Comparison of ENCODE assay signal across 8 cellular contexts in genomic region chr6:13762648-13763441, GRCh38. TPM values are rescaled to one million over a fixed set of nuclear protein-coding genes. Genes with fewer than 3 reads are reported as not detected.
A peak's percentile ranks its signal among the peaks of the same experiment; 100 is the strongest.
DNase-seq lines count a peak whose midpoint lies in the region; ATAC-seq and TF ChIP-seq lines count a peak whose summit lies in the region.

No MANE protein-coding gene starts in this region.

- H3K36me3 Mint-ChIP-seq in activated CD8-positive, alpha-beta T cell treated with anti-CD3 and anti-CD28 coated beads, Interleukin-2, amount 10 ng/mL, durations not matched to agents 7 days and 5 days (ENCODE audit: low read depth) = peaks cover 5% of the 10 kb centered on the region

- H3K27me3 Mint-ChIP-seq in activated CD8-positive, alpha-beta T cell treated with anti-CD3 and anti-CD28 coated beads, Interleukin-2, amount 10 ng/mL, durations not matched to agents 7 days and 5 days (ENCODE audit: low read depth) = no peaks in the 10 kb centered on the region

- 19 to 24% methylated on average over 5 to 6 of the region's 6 CpGs for WGBS in gastroesophageal sphincter (ENCODE audit: low coverage in 1 of 2), 2 donors

- intact Hi-C loops in Right ventricle myocardium inferior (cut with DNase I) = loop anchor here (5.0 kb wide), 1 partner anchor 146 kb away; the partner anchor contains the start of gene NOL7

- H3K4me1 ChIP-seq in cardiac muscle cell (ENCODE audit: low read depth) = peaks cover 14% of the 10 kb centered on the region
- peaks cover 20 to 48% (median 21%) of the 10 kb centered on the region in 3 donors for H3K4me1 ChIP-seq in gastroesophageal sphincter

- CTCF ChIA-PET in activated CD8-positive, alpha-beta T cell treated with anti-CD3 and anti-CD28 coated beads, Interleukin-2, amount 10 ng/mL, durations not matched to agents 7 days and 5 days (lab: Charles Lee) = interaction anchor here (0.6 to 2.1 kb wide), 5 partner anchors 34 to 277 kb away, joined by 3 to 7 read pairs (median 4); partner anchors contain the start of genes NOL7 and SIRT5

- DNase-seq in cardiac muscle cell (ENCODE audit: low read depth in 1 of 2, low spot score in 1 of 2) (peak in 1 of 2 donors; percentile 95), Right ventricle myocardium inferior (ENCODE audit: missing footprints) (no peak)
- peak; percentile 65 for DNase-seq in activated CD8-positive, alpha-beta T cell treated with anti-CD3 and anti-CD28 coated beads, Interleukin-2, amount 10 ng/mL, durations not matched to agents 7 days and 5 days
- DNase-seq in stimulated activated naive CD8-positive, alpha-beta T cell treated with anti-CD3 and anti-CD28 coated beads, Interleukin-15, Interleukin-2, amounts not matched to agents 100 U/mL and 50 U/mL, for 24 hours = peak; percentile 26

- H3K27ac Mint-ChIP-seq in activated CD8-positive, alpha-beta T cell treated with anti-CD3 and anti-CD28 coated beads, Interleukin-2, amount 10 ng/mL, durations not matched to agents 7 days and 5 days = peak overlapping the region; percentile 75

- H3K4me1 Mint-ChIP-seq in activated CD8-positive, alpha-beta T cell treated with anti-CD3 and anti-CD28 coated beads, Interleukin-2, amount 10 ng/mL, durations not matched to agents 7 days and 5 days (ENCODE audit: low read depth) = peaks cover 56% of the 10 kb centered on the region

- H3K9me3 Mint-ChIP-seq in activated CD8-positive, alpha-beta T cell treated with anti-CD3 and anti-CD28 coated beads, Interleukin-2, amount 10 ng/mL, durations not matched to agents 7 days and 5 days (ENCODE audit: insufficient read depth) = no peaks in the 10 kb centered on the region

- H3K36me3 ChIP-seq in cardiac muscle cell = no peaks in the 10 kb centered on the region
- H3K36me3 ChIP-seq in gastroesophageal sphincter = no peaks in the 10 kb centered on the region

- no peaks in the 10 kb centered on the region for H3K9me3 ChIP-seq in cardiac muscle cell (ENCODE audit: low read depth)
- H3K9me3 ChIP-seq in gastroesophageal sphincter = no peaks in the 10 kb centered on the region

- H3K4me3 Mint-ChIP-seq in activated CD8-positive, alpha-beta T cell treated with anti-CD3 and anti-CD28 coated beads, Interleukin-2, amount 10 ng/mL, durations not matched to agents 7 days and 5 days = peak overlapping the region; percentile 68

- TF ChIP-seq POLR2A in gastroesophageal sphincter (IDR thresholded peaks at IDR 0.05) = no peak

- H3K4me3 ChIP-seq in cardiac muscle cell (no peak overlapping the region), gastroesophageal sphincter (no peak overlapping the region)

- peak overlapping the region; percentile 52 for H3K27ac ChIP-seq in cardiac muscle cell
- H3K27ac ChIP-seq in gastroesophageal sphincter = peak overlapping the region; percentile 55 to 82 (median 64)

- H3K27me3 ChIP-seq in cardiac muscle cell = no peaks in the 10 kb centered on the region
- no peaks in the 10 kb centered on the region for H3K27me3 ChIP-seq in gastroesophageal sphincter

- ATAC-seq in Right ventricle myocardium inferior = no peak
- peak; percentile 76 for ATAC-seq in activated CD8-positive, alpha-beta T cell treated with anti-CD3 and anti-CD28 coated beads, Interleukin-2, amount 10 ng/mL, durations not matched to agents 7 days and 5 days
- ATAC-seq in gastroesophageal sphincter = peak; percentile 86
- peak; percentile 55 for ATAC-seq in stimulated activated naive CD8-positive, alpha-beta T cell treated with anti-CD3 and anti-CD28 coated beads, Interleukin-15, Interleukin-2, amounts not matched to agents 100 U/mL and 50 U/mL, for 24 hours
- ATAC-seq in HG03442 (IDR thresholded peaks at IDR 0.05; ENCODE audit: unreplicated experiment) = no peak
- no peak for ATAC-seq in GM19397 (IDR thresholded peaks at IDR 0.05; ENCODE audit: unreplicated experiment)
- ATAC-seq in GM18858 (IDR thresholded peaks at IDR 0.05; ENCODE audit: unreplicated experiment) = no peak

- no peak for TF ChIP-seq CTCF in cardiac muscle cell (IDR thresholded peaks at IDR 0.05; ENCODE audit: low read depth, low read length)
- TF ChIP-seq CTCF in gastroesophageal sphincter (IDR thresholded peaks at IDR 0.05) = no peak

- no peak for TF ChIP-seq EP300 in gastroesophageal sphincter (IDR thresholded peaks at IDR 0.05)

- POLR2A ChIA-PET in activated CD8-positive, alpha-beta T cell treated with anti-CD3 and anti-CD28 coated beads, Interleukin-2, amount 10 ng/mL, durations not matched to agents 7 days and 5 days (lab: Charles Lee) = interaction anchor here (0.8 to 2.4 kb wide), 3 partner anchors 51 to 147 kb away, joined by 6 to 9 read pairs (median 6); partner anchors contain the start of genes NOL7 and RANBP9

RNA-seq across cellular contexts. Expression of gene RANBP9, which starts 51.2 kb away (rescaled TPM):
- total RNA-seq in cardiac muscle cell = 32.3 and 35.2 TPM in 2 replicates
- 42.4 and 55.4 TPM in 2 replicates for polyA plus RNA-seq in cardiac muscle cell
- total RNA-seq in Right ventricle myocardium inferior = 32.3 TPM
- total RNA-seq in activated CD8-positive, alpha-beta T cell treated with anti-CD3 and anti-CD28 coated beads, Interleukin-2, amount 10 ng/mL, durations not matched to agents 7 days and 5 days = 10 to 100 TPM; 50.0 to 53.4 TPM
- 10 to 100 TPM; 39.1 to 59.9 (median 52.1) TPM for total RNA-seq in gastroesophageal sphincter

RNA-seq across cellular contexts. Expression of gene MCUR1, which starts 51.5 kb away (rescaled TPM):
- total RNA-seq in cardiac muscle cell (13.8 and 20.2 TPM in 2 replicates), Right ventricle myocardium inferior (33.9 TPM), gastroesophageal sphincter (10 to 100 TPM in 3 of 4 donors, 1 to 10 TPM in 1; 8.5 to 18.6 (median 11.9) TPM)
- 44.7 and 51.6 TPM in 2 replicates for polyA plus RNA-seq in cardiac muscle cell
- total RNA-seq in activated CD8-positive, alpha-beta T cell treated with anti-CD3 and anti-CD28 coated beads, Interleukin-2, amount 10 ng/mL, durations not matched to agents 7 days and 5 days = 10 to 100 TPM; 29.7 to 30.3 TPM

Comparison
In these comparisons a context has a peak if more than half of its experiments do, and no peak if none do; other contexts are left out.
1. ATAC-seq: peak in activated CD8-positive, alpha-beta T cell treated with anti-CD3 and anti-CD28 coated beads, Interleukin-2, amount 10 ng/mL, durations not matched to agents 7 days and 5 days (single experiment), gastroesophageal sphincter (single experiment) and stimulated activated naive CD8-positive, alpha-beta T cell treated with anti-CD3 and anti-CD28 coated beads, Interleukin-15, Interleukin-2, amounts not matched to agents 100 U/mL and 50 U/mL, for 24 hours (single experiment); none in Right ventricle myocardium inferior (single experiment), HG03442 (single experiment), GM19397 (single experiment) and GM18858 (single experiment).